Comparison of ENCODE assay signal across 19 cellular contexts in the genomic region with DNA sequence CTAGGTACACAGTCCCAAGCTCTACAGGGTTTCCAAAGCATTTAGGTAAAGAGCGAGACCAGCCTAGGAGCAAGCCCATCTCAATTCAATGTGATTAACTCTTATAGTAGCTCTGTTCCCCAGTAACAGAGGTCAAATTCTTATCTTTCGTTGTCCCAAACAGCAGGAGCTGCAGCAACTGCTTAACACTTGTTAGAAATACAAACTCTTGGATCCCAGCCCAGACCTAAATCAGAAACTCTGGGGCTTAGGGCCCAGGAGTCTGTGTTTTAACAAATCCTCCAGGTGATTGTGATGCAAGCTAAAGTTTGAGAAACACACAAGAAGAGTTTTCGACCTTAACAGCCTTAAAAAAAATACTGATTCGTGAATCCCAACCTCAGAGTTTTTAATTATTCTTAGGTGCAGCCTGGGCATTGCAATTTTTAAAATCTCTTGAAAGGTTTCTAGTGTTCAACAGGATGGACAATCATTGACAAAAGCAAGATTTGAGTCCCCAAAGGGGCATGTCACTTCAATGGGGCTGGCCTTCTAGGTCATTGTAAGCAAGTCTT.
A peak's percentile ranks its signal among the peaks of the same experiment; 100 is the strongest.
DNase-seq lines count a peak whose midpoint lies in the region; ATAC-seq and TF ChIP-seq lines count a peak whose summit lies in the region.
"Had no signal": no experiment of that assay in that cellular context is flagged by ENCODE, and none has a peak within 500 bp of the region (broad histone marks: within the 10 kb centered on the region; RNA-seq: fewer than 3 reads in every experiment).

No MANE protein-coding gene starts in this region.

- no peak for TF ChIP-seq CTCF in CD14-positive monocyte (IDR thresholded peaks at IDR 0.05)

- H3K36me3 ChIP-seq in HUES64 (ENCODE audit: insufficient read depth, low read length) (no peaks in the 10 kb centered on the region), iPS-20b (ENCODE audit: insufficient read depth, low read depth, low read length) (no peaks in the 10 kb centered on the region)

- peak overlapping the region in 1 of 2 donors; percentile 42 for H3K4me3 Mint-ChIP-seq in CD14-positive monocyte
- H3K4me3 Mint-ChIP-seq in activated T-cell treated with anti-CD3 and anti-CD28 coated beads, Interleukin-2, amount 50 U/mL, for 24 hours = no peak overlapping the region
- H3K4me3 Mint-ChIP-seq: T-helper 17 cell had no signal

- H3K9me3 Mint-ChIP-seq in CD14-positive monocyte = peaks cover 0 to 5% (median 0%) of the 10 kb centered on the region in 7 donors
- H3K9me3 Mint-ChIP-seq in activated T-cell treated with anti-CD3 and anti-CD28 coated beads, Interleukin-2, amount 50 U/mL, for 24 hours = peaks cover 7% of the 10 kb centered on the region

- H3K36me3 Mint-ChIP-seq in CD14-positive monocyte = peaks cover 0 to 3% of the 10 kb centered on the region in 2 donors
- H3K36me3 Mint-ChIP-seq in activated T-cell treated with anti-CD3 and anti-CD28 coated beads, Interleukin-2, amount 50 U/mL, for 24 hours (ENCODE audit: low read depth) = no peaks in the 10 kb centered on the region

- H3K9ac ChIP-seq in HUES64 (ENCODE audit: low read depth, low read length) (no peak overlapping the region), iPS-20b (ENCODE audit: low read depth, low read length) (no peak overlapping the region)

- H3K27me3 ChIP-seq in HUES64 (ENCODE audit: insufficient read depth, low read length) (no peaks in the 10 kb centered on the region), iPS-20b (ENCODE audit: insufficient read depth, low read length) (no peaks in the 10 kb centered on the region)

- WGBS in HUES64 = 79% methylated on average over 4 of the region's 4 CpGs

- no peaks in the 10 kb centered on the region for H3K4me1 ChIP-seq in HUES64 (ENCODE audit: insufficient read depth, low read length)
- no peaks in the 10 kb centered on the region for H3K4me1 ChIP-seq in iPS-20b (ENCODE audit: insufficient read depth, low read length)

- no peak for DNase-seq in CD14-positive monocyte (ENCODE audit: low spot score)
- DNase-seq in astrocyte of the hippocampus (ENCODE audit: low read depth, low spot score) = peak; percentile 23
- DNase-seq in SW 1271 (lab: John Stamatoyannopoulos, UW) = no peak
- no peak for DNase-seq in activated T-cell treated with anti-CD3 and anti-CD28 coated beads, Interleukin-2, amount 50 U/mL, for 24 hours
- DNase-seq in anterior cingulate cortex (lab: John Stamatoyannopoulos, UW) = no peak
- DNase-seq: activated CD8-positive, alpha-beta memory T cell treated with anti-CD3 and anti-CD28 coated beads for 24 hours; GF-D8; hypothalamus; Karpas-422; NCI-H1436; NCI-H345; SIG-M5; stimulated activated CD4-positive, alpha-beta T cell treated with anti-CD3 and anti-CD28 coated beads, Interleukin-4, amount 100 ng/mL, for 4 hours; stimulated activated CD8-positive, alpha-beta memory T cell treated with anti-CD3 and anti-CD28 coated beads, Interleukin-4, amount 100 ng/mL, for 48 hours; T-helper 17 cell had no signal

- peaks cover 23% of the 10 kb centered on the region for H3K4me1 Mint-ChIP-seq in CD14-positive monocyte
- H3K4me1 Mint-ChIP-seq in activated T-cell treated with anti-CD3 and anti-CD28 coated beads, Interleukin-2, amount 50 U/mL, for 24 hours (ENCODE audit: low read depth) = no peaks in the 10 kb centered on the region
- H3K4me1 Mint-ChIP-seq: T-helper 17 cell had no signal

- H3K4me3 ChIP-seq in HUES64 (ENCODE audit: low read length) (no peak overlapping the region), iPS-20b (ENCODE audit: low read length) (0 out of 2 replicates have a peak overlapping the region, but pooled peaks have one; percentile 2)
- H3K4me3 ChIP-seq: skin epidermis had no signal

- H3K27ac Mint-ChIP-seq in CD14-positive monocyte = peak overlapping the region; percentile 78 to 93 (median 85)
- H3K27ac Mint-ChIP-seq in activated T-cell treated with anti-CD3 and anti-CD28 coated beads, Interleukin-2, amount 50 U/mL, for 24 hours = no peak overlapping the region
- H3K27ac Mint-ChIP-seq: T-helper 17 cell had no signal

- no peak for ATAC-seq in HG03196 (IDR thresholded peaks at IDR 0.05; ENCODE audit: unreplicated experiment)

- intact Hi-C loops in CD14-positive monocyte (cut with micrococcal nuclease) = no loop called here

- peaks cover 0 to 8% (median 0%) of the 10 kb centered on the region in 3 donors for H3K27me3 Mint-ChIP-seq in CD14-positive monocyte (ENCODE audit: low read depth in 3 of 3)
- H3K27me3 Mint-ChIP-seq in activated T-cell treated with anti-CD3 and anti-CD28 coated beads, Interleukin-2, amount 50 U/mL, for 24 hours = no peaks in the 10 kb centered on the region
- H3K27me3 Mint-ChIP-seq: T-helper 17 cell had no signal

- no peaks in the 10 kb centered on the region for H3K9me3 ChIP-seq in HUES64 (ENCODE audit: insufficient read depth, low read depth, low read length)
- no peaks in the 10 kb centered on the region for H3K9me3 ChIP-seq in iPS-20b (ENCODE audit: insufficient read depth, low read depth, low read length)

- H3K27ac ChIP-seq in HUES64 (ENCODE audit: low read depth, low read length) (0 out of 2 replicates have a peak overlapping the region, but pooled peaks have one; percentile 20), iPS-20b (ENCODE audit: low read length) (no peak overlapping the region)
- H3K27ac ChIP-seq: skin epidermis had no signal
